ENCODE assay signal across 10 cellular contexts in genomic region chr1:2443285-2444137, GRCh38. TPM values are rescaled to one million over a fixed set of nuclear protein-coding genes. Genes with fewer than 3 reads are reported as not detected.
DNase-seq lines count a peak whose midpoint lies in the region; ATAC-seq lines count a peak whose summit lies in the region.
"Had no signal": no experiment of that assay in that cellular context is flagged by ENCODE, and none has a peak within 500 bp of the region (broad histone marks: within the 10 kb centered on the region; RNA-seq: fewer than 3 reads in every experiment).

No MANE protein-coding gene starts in this region.

- H3K4me3 ChIP-seq in mesendoderm (ENCODE audit: low read length), result no peak overlapping the region

- no peak overlapping the region for H3K4ac ChIP-seq in mesendoderm (ENCODE audit: low read depth, low read length)

- no peak overlapping the region for H2AK5ac ChIP-seq in mesendoderm (ENCODE audit: low read length)

- H2BK120ac ChIP-seq in mesendoderm (ENCODE audit: low read depth, low read length), result no peak overlapping the region

- no peak overlapping the region for H3K4me3 Mint-ChIP-seq in activated naive CD4-positive, alpha-beta T cell treated with anti-CD3 and anti-CD28 coated beads, Interleukin-2, amount 10 ng/mL, durations not matched to agents 7 days and 5 days
- H3K4me3 Mint-ChIP-seq: T-helper 1 cell treated with Interleukin-12 subunit alpha and Interleukin-12 subunit beta and Interleukin-4 antibody, amounts not matched to agents 30 μg/mL and 1 μg/mL, for 36 hours had no signal

- no peaks in the 10 kb centered on the region for H3K9me3 Mint-ChIP-seq in activated naive CD4-positive, alpha-beta T cell treated with anti-CD3 and anti-CD28 coated beads, Interleukin-2, amount 10 ng/mL, durations not matched to agents 7 days and 5 days
- H3K9me3 Mint-ChIP-seq: T-helper 1 cell treated with Interleukin-12 subunit alpha and Interleukin-12 subunit beta and Interleukin-4 antibody, amounts not matched to agents 30 μg/mL and 1 μg/mL, for 36 hours had no signal

- H3K79me2 ChIP-seq in mesendoderm (ENCODE audit: control insufficient read depth, insufficient read depth, low read length), result no peaks in the 10 kb centered on the region

- no peak overlapping the region for H3K23ac ChIP-seq in mesendoderm (ENCODE audit: low read length)

- no CpG with 5 or more reads among the region's 107 CpGs for WGBS in mesendoderm (ENCODE audit: extremely low coverage, insufficient coverage, low lambda C conversion rate)

- peak; percentile 16 for DNase-seq in activated naive CD4-positive, alpha-beta T cell treated with Interleukin-2 at 50 U/mL for 16 hours
- no peak for DNase-seq in activated naive CD4-positive, alpha-beta T cell (lab: John Stamatoyannopoulos, UW)
- DNase-seq in activated naive CD4-positive, alpha-beta T cell treated with anti-CD3 and anti-CD28 coated beads, Interleukin-2, amount 10 ng/mL, durations not matched to agents 7 days and 5 days, result peak; percentile 38
- DNase-seq in iris pigment epithelial cell (ENCODE audit: low read depth) (peak; percentile 16), superior temporal gyrus (ENCODE audit: extremely low spot score) (peak; percentile 64), mesendoderm (no peak), ACHN (no peak)
- DNase-seq: MM.1S had no signal

- H3K9ac ChIP-seq in mesendoderm (ENCODE audit: low read length), result no peak overlapping the region

- no peak overlapping the region for H2BK5ac ChIP-seq in mesendoderm (ENCODE audit: low read length)

- H3K27me3 Mint-ChIP-seq in activated naive CD4-positive, alpha-beta T cell treated with anti-CD3 and anti-CD28 coated beads, Interleukin-2, amount 10 ng/mL, durations not matched to agents 7 days and 5 days, result peaks cover 74% of the 10 kb centered on the region

- no peak overlapping the region for H3K27ac ChIP-seq in mesendoderm (ENCODE audit: low read depth, low read length)

- no peaks in the 10 kb centered on the region for H3K79me1 ChIP-seq in mesendoderm (ENCODE audit: low read length)

- CTCF ChIA-PET in activated naive CD4-positive, alpha-beta T cell treated with anti-CD3 and anti-CD28 coated beads, Interleukin-2, amount 10 ng/mL, durations not matched to agents 7 days and 5 days (lab: Charles Lee), result no interaction called here

- H4K5ac ChIP-seq in mesendoderm (ENCODE audit: low read length), result no peak overlapping the region

- no peak overlapping the region for H3K27ac Mint-ChIP-seq in activated naive CD4-positive, alpha-beta T cell treated with anti-CD3 and anti-CD28 coated beads, Interleukin-2, amount 10 ng/mL, durations not matched to agents 7 days and 5 days
- H3K27ac Mint-ChIP-seq: T-helper 1 cell treated with Interleukin-12 subunit alpha and Interleukin-12 subunit beta and Interleukin-4 antibody, amounts not matched to agents 30 μg/mL and 1 μg/mL, for 36 hours had no signal

- no peak overlapping the region for H3K18ac ChIP-seq in mesendoderm (ENCODE audit: low read length)

- ATAC-seq in HG03097 (IDR thresholded peaks at IDR 0.05; ENCODE audit: low FRiP score, unreplicated experiment), result no peak

- peaks cover 13% of the 10 kb centered on the region for H3K27me3 ChIP-seq in mesendoderm (ENCODE audit: insufficient read depth, low read length, poor library complexity)

- in situ Hi-C loops in ACHN (cut with HindIII; ENCODE audit: low pct_ligation_motif_present, low pct_unique_long_range_greater_than_20kb, low sequenced_read_pairs), result no loop called here

- no peaks in the 10 kb centered on the region for H3K4me1 ChIP-seq in mesendoderm (ENCODE audit: control insufficient read depth, low read depth, low read length)

- H3K4me2 ChIP-seq in mesendoderm (ENCODE audit: low read length), result no peak overlapping the region

- H3K4me1 Mint-ChIP-seq in activated naive CD4-positive, alpha-beta T cell treated with anti-CD3 and anti-CD28 coated beads, Interleukin-2, amount 10 ng/mL, durations not matched to agents 7 days and 5 days, result no peaks in the 10 kb centered on the region

- no peaks in the 10 kb centered on the region for H3K36me3 ChIP-seq in mesendoderm (ENCODE audit: control insufficient read depth, insufficient read depth, low read length)

- H4K8ac ChIP-seq in mesendoderm (ENCODE audit: low read depth, low read length), result no peak overlapping the region

- no peaks in the 10 kb centered on the region for H3K36me3 Mint-ChIP-seq in activated naive CD4-positive, alpha-beta T cell treated with anti-CD3 and anti-CD28 coated beads, Interleukin-2, amount 10 ng/mL, durations not matched to agents 7 days and 5 days

- no peak overlapping the region for H3K56ac ChIP-seq in mesendoderm (ENCODE audit: low read length)

- no peak overlapping the region for H2BK15ac ChIP-seq in mesendoderm (replicated peaks; ENCODE audit: low read depth)

RNA-seq across cellular contexts. Expression of gene PEX10, which starts 31.1 kb away (rescaled TPM):
- 17.5 TPM for polyA plus RNA-seq in mesendoderm (2013, experiment 1 of 2)
- polyA plus RNA-seq in mesendoderm (2013, experiment 2 of 2), result 18.3 TPM

RNA-seq across cellular contexts. Expression of gene PLCH2, which starts 32.6 kb away (rescaled TPM):
- 0.01 TPM for polyA plus RNA-seq in mesendoderm (2013, experiment 1 of 2)
- 0.01 TPM for polyA plus RNA-seq in mesendoderm (2013, experiment 2 of 2)

RNA-seq across cellular contexts. Expression of gene RER1, which starts 51.9 kb away (rescaled TPM):
- 78.4 TPM for polyA plus RNA-seq in mesendoderm (2013, experiment 1 of 2)
- 82.3 TPM for polyA plus RNA-seq in mesendoderm (2013, experiment 2 of 2)

RNA-seq across cellular contexts. Expression of gene MORN1, which starts 52.2 kb away (rescaled TPM):
- polyA plus RNA-seq in mesendoderm (2013, experiment 1 of 2), result 2.1 TPM
- 1.6 TPM for polyA plus RNA-seq in mesendoderm (2013, experiment 2 of 2)

Comparison
In these comparisons a context has a peak if more than half of its experiments do, and no peak if none do; other contexts are left out.
1. DNase-seq: peak in activated naive CD4-positive, alpha-beta T cell treated with Interleukin-2 at 50 U/mL for 16 hours (single experiment), activated naive CD4-positive, alpha-beta T cell treated with anti-CD3 and anti-CD28 coated beads, Interleukin-2, amount 10 ng/mL, durations not matched to agents 7 days and 5 days (single experiment), iris pigment epithelial cell (single experiment) and superior temporal gyrus (single experiment); none in activated naive CD4-positive, alpha-beta T cell (0 of 4), mesendoderm (single experiment) and ACHN (single experiment).